Comparison of ENCODE assay signal across 1 cellular context in genomic region chr13:78993792-78994191, GRCh38.
TF ChIP-seq lines count a peak whose summit lies in the region.

No MANE protein-coding gene starts in this region.

TF ChIP-seq in WTC11, 78 proteins besides CTCF, POLR2A, EP300 and RAD21 (continued from another document):
- no peak for TF ChIP-seq ARID4B (CRISPR knock-in tag; IDR thresholded peaks at IDR 0.05; ENCODE audit: borderline replicate concordance)
- TF ChIP-seq ZNF281 (CRISPR knock-in tag; IDR thresholded peaks at IDR 0.05), result no peak
- no peak for TF ChIP-seq JUN (CRISPR knock-in tag; IDR thresholded peaks at IDR 0.05)
- no peak for TF ChIP-seq KAT7 (CRISPR knock-in tag; IDR thresholded peaks at IDR 0.05; ENCODE audit: borderline replicate concordance)
- no peak for TF ChIP-seq ATF2 (CRISPR knock-in tag; IDR thresholded peaks at IDR 0.05; ENCODE audit: borderline replicate concordance, low read depth)
